9 cellular contexts compared by ENCODE assay signal in genomic region chr7:37916673-37917660, GRCh38. TPM values are rescaled to one million over a fixed set of nuclear protein-coding genes. Genes with fewer than 3 reads are reported as not detected.
DNase-seq lines count a peak whose midpoint lies in the region; ATAC-seq and TF ChIP-seq lines count a peak whose summit lies in the region.
"Had no signal": no experiment of that assay in that cellular context is flagged by ENCODE, and none has a peak within 500 bp of the region (broad histone marks: within the 10 kb centered on the region; RNA-seq: fewer than 3 reads in every experiment).

TSS of gene SFRP4 (minus strand) at chr7:37916817. CDS start at chr7:37916537, 280 bp downstream.

- peak within 1 kb of the TSS; percentile 67 for H3K4me3 Mint-ChIP-seq in endothelial cell (ENCODE audit: unreplicated experiment)
- H3K4me3 Mint-ChIP-seq: T-helper 1 cell treated with Interleukin-12 subunit alpha and Interleukin-12 subunit beta and Interleukin-4 antibody, amounts not matched to agents 30 μg/mL and 1 μg/mL, for 36 hours had no signal

- peak within 1 kb of the TSS; percentile 33 for H2BK5ac ChIP-seq in mesenchymal stem cell (ENCODE audit: low read depth, low read length, poor library complexity, severe bottlenecking)

- H3K9me3 Mint-ChIP-seq in endothelial cell (ENCODE audit: unreplicated experiment) = no peaks in the 10 kb centered on the region
- H3K9me3 Mint-ChIP-seq: T-helper 1 cell treated with Interleukin-12 subunit alpha and Interleukin-12 subunit beta and Interleukin-4 antibody, amounts not matched to agents 30 μg/mL and 1 μg/mL, for 36 hours had no signal

- H3K4me2 ChIP-seq in BLaER1 treated with 17β-estradiol and CSF1 and Interleukin-3, amounts not matched to agents 10 nM and 100 nM = peak within 1 kb of the TSS; percentile 86 to 99 (median 96)
- peak within 1 kb of the TSS; percentile 68 for H3K4me2 ChIP-seq in mesenchymal stem cell (ENCODE audit: low read length, poor library complexity, severe bottlenecking)

- peak within 1 kb of the TSS; percentile 33 for H2AFZ ChIP-seq in mesenchymal stem cell (ENCODE audit: low read depth, low read length)

- peak within 1 kb of the TSS; percentile 57 to 73 (median 62) for H3K4me3 ChIP-seq in BLaER1 treated with 17β-estradiol and CSF1 and Interleukin-3, amounts not matched to agents 10 nM and 100 nM
- H3K4me3 ChIP-seq in mesenchymal stem cell (ENCODE audit: insufficient read depth in 1 of 2, low read depth in 1 of 2, low read length in 2 of 2) = peak within 1 kb of the TSS; percentile 58 to 85
- H3K4me3 ChIP-seq in thymus (ENCODE audit: low read length) = peak within 1 kb of the TSS; percentile 48

- H3K9ac ChIP-seq in BLaER1 treated with 17β-estradiol and CSF1 and Interleukin-3, amounts not matched to agents 10 nM and 100 nM = peak within 1 kb of the TSS; percentile 7 to 71 (median 47); a peak in 20 of 22 replicates
- H3K9ac ChIP-seq in mesenchymal stem cell (ENCODE audit: low read length) = peak within 1 kb of the TSS; percentile 90

- WGBS in mesenchymal stem cell = 2% methylated on average over 46 of the region's 46 CpGs
- 2% methylated on average over 46 of the region's 46 CpGs for WGBS in thymus

- ATAC-seq in GM18907 (IDR thresholded peaks at IDR 0.05; ENCODE audit: unreplicated experiment) = peak; percentile 39
- ATAC-seq in HG03159 (IDR thresholded peaks at IDR 0.05; ENCODE audit: unreplicated experiment) = no peak

- peaks cover 3% of the 10 kb centered on the region for H3K79me1 ChIP-seq in mesenchymal stem cell (replicated peaks; ENCODE audit: low read length, poor library complexity, severe bottlenecking)

- H3K18ac ChIP-seq in mesenchymal stem cell (ENCODE audit: low read depth in 1 of 2, low read length in 2 of 2) = no peak within 1 kb of the TSS

- no peak within 1 kb of the TSS for H4K91ac ChIP-seq in mesenchymal stem cell (ENCODE audit: low read length)

- peaks cover 22 to 42% (median 32%) of the 10 kb centered on the region in 11 experiments for H3K27me3 ChIP-seq in BLaER1 treated with 17β-estradiol and CSF1 and Interleukin-3, amounts not matched to agents 10 nM and 100 nM
- H3K27me3 ChIP-seq in mesenchymal stem cell (ENCODE audit: control insufficient read depth in 1 of 2, insufficient read depth in 1 of 2, low read length in 2 of 2) (peaks cover 0 to 19% of the 10 kb centered on the region in 2 experiments), thymus (ENCODE audit: control insufficient read depth, insufficient read depth) (peaks cover 18% of the 10 kb centered on the region)

- in situ Hi-C loops in SK-MEL-5 (cut with HindIII; ENCODE audit: low pct_unique_long_range_greater_than_20kb, low sequenced_read_pairs) = no loop called here

- H3K14ac ChIP-seq in mesenchymal stem cell (ENCODE audit: low read length in 2 of 2) = no peak within 1 kb of the TSS

- H2BK120ac ChIP-seq in mesenchymal stem cell (ENCODE audit: low read depth, low read length) = peak within 1 kb of the TSS; percentile 1

- H3K4me1 ChIP-seq in BLaER1 treated with 17β-estradiol and CSF1 and Interleukin-3, amounts not matched to agents 10 nM and 100 nM = peaks cover 25 to 43% (median 31%) of the 10 kb centered on the region in 10 experiments
- H3K4me1 ChIP-seq in mesenchymal stem cell (ENCODE audit: control insufficient read depth, insufficient read depth, low read depth, low read length) (peaks cover 12% of the 10 kb centered on the region), thymus (ENCODE audit: control insufficient read depth, insufficient read depth, low read length) (peaks cover 19% of the 10 kb centered on the region)

- no peaks in the 10 kb centered on the region for H3K36me3 Mint-ChIP-seq in endothelial cell (ENCODE audit: low read depth, unreplicated experiment)

- TF ChIP-seq CTCF in endothelial cell (IDR thresholded peaks at IDR 0.05; ENCODE audit: unreplicated experiment) = peak; percentile 74

- H2BK15ac ChIP-seq in mesenchymal stem cell (ENCODE audit: low read depth, poor library complexity, severe bottlenecking) = no peak within 1 kb of the TSS

- no peak within 1 kb of the TSS for H3K23ac ChIP-seq in mesenchymal stem cell (ENCODE audit: low read length in 2 of 2)

- peak; percentile 39 for DNase-seq in HuH-7.5 (ENCODE audit: low spot score)
- DNase-seq in SK-MEL-5 (ENCODE audit: low read depth, low spot score) = peak; percentile 84
- DNase-seq in endothelial cell (ENCODE audit: low spot score) = peak; percentile 42
- DNase-seq in mesenchymal stem cell = peak; percentile 63

- no peak within 1 kb of the TSS for H4K8ac ChIP-seq in mesenchymal stem cell (ENCODE audit: low read length)

- no peak within 1 kb of the TSS for H2AK5ac ChIP-seq in mesenchymal stem cell (ENCODE audit: low read length, severe bottlenecking)

- H3K4ac ChIP-seq in mesenchymal stem cell (ENCODE audit: low read depth in 1 of 2, low read length in 2 of 2) = no peak within 1 kb of the TSS

- no peaks in the 10 kb centered on the region for H3K9me3 ChIP-seq in BLaER1 treated with 17β-estradiol and CSF1 and Interleukin-3, amounts not matched to agents 10 nM and 100 nM (replicated peaks in 1 of 11)
- H3K9me3 ChIP-seq in mesenchymal stem cell (ENCODE audit: control insufficient read depth, low read length) (no peaks in the 10 kb centered on the region), thymus (ENCODE audit: control insufficient read depth) (no peaks in the 10 kb centered on the region)

- no peak within 1 kb of the TSS for H2BK12ac ChIP-seq in mesenchymal stem cell (ENCODE audit: low read length in 2 of 2)

- no peaks in the 10 kb centered on the region for H3K36me3 ChIP-seq in BLaER1 treated with 17β-estradiol and CSF1 and Interleukin-3, amounts not matched to agents 10 nM and 100 nM
- H3K36me3 ChIP-seq in mesenchymal stem cell (ENCODE audit: control insufficient read depth in 1 of 2, insufficient read depth in 2 of 2, low read depth in 1 of 2, low read length in 2 of 2) (no peaks in the 10 kb centered on the region), thymus (ENCODE audit: control insufficient read depth, insufficient read depth) (no peaks in the 10 kb centered on the region)

- peaks cover 11% of the 10 kb centered on the region for H3K4me1 Mint-ChIP-seq in endothelial cell (ENCODE audit: unreplicated experiment)

- peaks cover 0 to 12% (median 5%) of the 10 kb centered on the region in 11 experiments; a peak in 12 of 22 replicates for H4K20me1 ChIP-seq in BLaER1 treated with 17β-estradiol and CSF1 and Interleukin-3, amounts not matched to agents 10 nM and 100 nM

- H3K27ac ChIP-seq in BLaER1 treated with 17β-estradiol and CSF1 and Interleukin-3, amounts not matched to agents 10 nM and 100 nM = no peak within 1 kb of the TSS
- H3K27ac ChIP-seq in mesenchymal stem cell (ENCODE audit: low read length, poor library complexity, severe bottlenecking) (no peak within 1 kb of the TSS), thymus (ENCODE audit: low read depth) (no peak within 1 kb of the TSS)

- H3K27ac Mint-ChIP-seq in endothelial cell (ENCODE audit: unreplicated experiment) = no peak within 1 kb of the TSS
- H3K27ac Mint-ChIP-seq: T-helper 1 cell treated with Interleukin-12 subunit alpha and Interleukin-12 subunit beta and Interleukin-4 antibody, amounts not matched to agents 30 μg/mL and 1 μg/mL, for 36 hours had no signal

- peaks cover 4% of the 10 kb centered on the region for H3K27me3 Mint-ChIP-seq in endothelial cell (ENCODE audit: unreplicated experiment)

RNA-seq across cellular contexts. Expression of gene SFRP4, which starts in this region (rescaled TPM):
- not detected in 2 replicates for total RNA-seq in SK-MEL-5 (2014; rRNA removed; shearing (Covaris generic))
- polyA plus RNA-seq in SK-MEL-5 (2015; cell fraction: cytosol; rRNA removed) = not detected in 2 replicates
- polyA plus RNA-seq in SK-MEL-5 (2015; cell fraction: nucleus; rRNA removed) = not detected in 2 replicates
- total RNA-seq in endothelial cell (ENCODE audit: unreplicated experiment) = not detected
- not detected for polyA plus RNA-seq in mesenchymal stem cell (2013, experiment 1 of 2)
- not detected for polyA plus RNA-seq in mesenchymal stem cell (2013, experiment 2 of 2)
- polyA plus RNA-seq in thymus = 0.98 TPM

Comparison
In these comparisons a context has a peak if more than half of its experiments do, and no peak if none do; other contexts are left out.
1. Peak in DNase-seq in SK-MEL-5; RNA of the gene not detected or under 1 TPM.
2. Peak in DNase-seq in endothelial cell; RNA of the gene not detected or under 1 TPM.